In the genomic region with DNA sequence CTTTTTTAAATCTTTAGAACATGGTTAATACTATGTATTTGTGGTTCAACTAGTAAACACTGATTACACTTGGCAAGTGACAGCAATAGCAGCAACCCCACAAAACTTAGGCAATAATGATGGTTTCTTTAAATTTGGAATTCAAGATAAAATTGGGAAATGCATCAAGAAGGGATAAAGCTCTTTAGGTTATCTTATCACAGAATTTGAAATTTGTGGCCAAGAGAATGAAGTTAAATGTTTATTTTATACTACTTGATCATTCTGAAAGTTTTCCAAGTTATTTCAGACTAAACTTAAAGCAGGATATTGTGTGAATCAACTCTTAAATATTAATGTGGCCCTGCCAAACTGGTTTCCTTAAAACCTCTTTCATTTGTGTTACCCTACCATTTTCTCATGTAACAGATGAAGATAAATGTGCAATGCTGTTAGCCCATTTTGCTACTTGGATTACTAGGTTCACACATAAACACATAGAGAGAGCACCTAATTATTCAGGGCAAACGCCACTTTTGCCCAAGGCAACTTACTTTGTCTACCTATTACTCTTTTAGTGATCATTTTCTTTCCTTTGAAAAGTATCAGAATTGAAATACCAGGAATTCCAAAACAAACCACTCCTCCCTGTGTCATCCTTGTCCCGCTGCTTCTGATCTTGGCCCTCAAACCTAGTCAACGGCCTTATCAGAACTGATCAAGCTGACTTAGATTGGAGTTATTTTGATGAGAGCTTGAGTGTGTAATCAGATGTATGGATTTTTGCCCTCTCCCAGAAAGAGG, we compare ENCODE assay signal across 12 cellular contexts.
DNase-seq lines count a peak whose midpoint lies in the region; ATAC-seq and TF ChIP-seq lines count a peak whose summit lies in the region.
"Had no signal": no experiment of that assay in that cellular context is flagged by ENCODE, and none has a peak within 500 bp of the region (broad histone marks: within the 10 kb centered on the region; RNA-seq: fewer than 3 reads in every experiment).

No MANE protein-coding gene starts in this region.

- intact Hi-C loops in aorta (cut with DNase I) = no loop called here

- no peaks in the 10 kb centered on the region for H3K79me2 ChIP-seq in SK-N-SH (ENCODE audit: insufficient read depth)
- H3K79me2 ChIP-seq in trophoblast cell (ENCODE audit: control insufficient read depth, insufficient read depth, low read length, poor library complexity) = no peaks in the 10 kb centered on the region

- H3K36me3 ChIP-seq in SK-N-SH (replicated peaks in 1 of 2; ENCODE audit: control insufficient read depth in 1 of 2, insufficient read depth in 2 of 2, low read length in 1 of 2) = no peaks in the 10 kb centered on the region
- H3K36me3 ChIP-seq in trophoblast cell (ENCODE audit: control insufficient read depth in 1 of 2, insufficient read depth in 2 of 2, low read length in 2 of 2) = no peaks in the 10 kb centered on the region
- H3K36me3 ChIP-seq in aorta (ENCODE audit: control insufficient read depth in 1 of 2, insufficient read depth in 2 of 2, low read length in 1 of 2) = no peaks in the 10 kb centered on the region

- H3K4ac ChIP-seq in trophoblast cell (ENCODE audit: low read depth, low read length) = no peak overlapping the region

- no peak for TF ChIP-seq CTCF in SK-N-SH (IDR thresholded peaks at IDR 0.05)

- WGBS in SK-N-SH (ENCODE audit: low lambda C conversion rate) = 40% methylated on average over 3 of the region's 3 CpGs
- no CpG with 5 or more reads among the region's 3 CpGs for WGBS in trophoblast cell (ENCODE audit: extremely low coverage, insufficient coverage, insufficient read length)
- WGBS in aorta, 2 donors = 29 to 51% methylated on average over 3 of the region's 3 CpGs

- H3K4me2 ChIP-seq in SK-N-SH (peak overlapping the region; percentile 38), trophoblast cell (ENCODE audit: low read length) (no peak overlapping the region)

- H2BK120ac ChIP-seq in trophoblast cell (ENCODE audit: insufficient read depth, low read length, poor library complexity) = no peak overlapping the region

- H3K9me3 ChIP-seq in SK-N-SH (no peaks in the 10 kb centered on the region), trophoblast cell (ENCODE audit: insufficient read depth, low read depth, low read length) (no peaks in the 10 kb centered on the region), aorta (ENCODE audit: control insufficient read depth, low read length) (no peaks in the 10 kb centered on the region)

- H3K4me3 ChIP-seq in SK-N-SH (ENCODE audit: low read depth in 2 of 2, low read length in 1 of 2) (no peak overlapping the region), trophoblast cell (ENCODE audit: low read depth, low read length) (no peak overlapping the region), aorta (ENCODE audit: low read length in 2 of 2) (no peak overlapping the region)
- H3K4me3 ChIP-seq: lung had no signal

- H3K14ac ChIP-seq in trophoblast cell (ENCODE audit: low read length) = no peak overlapping the region

- no peak overlapping the region for H4K91ac ChIP-seq in trophoblast cell (ENCODE audit: low read depth, low read length)

- H2BK12ac ChIP-seq in trophoblast cell (ENCODE audit: low read length) = no peak overlapping the region

- no peak overlapping the region for H3K18ac ChIP-seq in trophoblast cell (ENCODE audit: low read length)

- H3K27me3 ChIP-seq in SK-N-SH (ENCODE audit: insufficient read depth) = no peaks in the 10 kb centered on the region
- no peaks in the 10 kb centered on the region for H3K27me3 ChIP-seq in trophoblast cell (ENCODE audit: insufficient read depth, low read length)
- no peaks in the 10 kb centered on the region for H3K27me3 ChIP-seq in aorta (ENCODE audit: control insufficient read depth in 1 of 2, insufficient read depth in 2 of 2, low read length in 1 of 2)

- H3K4me1 ChIP-seq in SK-N-SH (ENCODE audit: control insufficient read depth in 1 of 2, insufficient read depth in 2 of 2, low read depth in 1 of 2, low read length in 1 of 2) (peaks cover 0 to 40% of the 10 kb centered on the region in 2 experiments; a peak in 3 of 4 replicates), trophoblast cell (ENCODE audit: control insufficient read depth in 1 of 2, insufficient read depth in 2 of 2, low read length in 2 of 2) (peaks cover 3 to 8% of the 10 kb centered on the region in 2 experiments), aorta (ENCODE audit: control insufficient read depth in 1 of 2, insufficient read depth in 2 of 2, low read length in 2 of 2) (peaks cover 4 to 9% of the 10 kb centered on the region in 2 donors)

- H3K9me2 ChIP-seq in SK-N-SH = no peaks in the 10 kb centered on the region

- peaks cover 3% of the 10 kb centered on the region for H3K79me1 ChIP-seq in trophoblast cell (ENCODE audit: low read length)

- H4K12ac ChIP-seq in trophoblast cell (ENCODE audit: low read depth, low read length) = no peak overlapping the region

- no peak for ATAC-seq in aorta (ENCODE audit: low FRiP score)
- ATAC-seq: CD8-positive, alpha-beta T cell had no signal

- H2AFZ ChIP-seq in SK-N-SH (ENCODE audit: low read depth) (peak overlapping the region; percentile 67; the same call in 1 of the 2 replicates), trophoblast cell (ENCODE audit: insufficient read depth, low read length, poor library complexity) (no peak overlapping the region)

- no peak overlapping the region for H2BK5ac ChIP-seq in trophoblast cell (ENCODE audit: low read depth, low read length, poor library complexity)

- H3F3A ChIP-seq in SK-N-SH (replicated peaks; ENCODE audit: insufficient read depth) = peaks cover 33% of the 10 kb centered on the region

- H3K27ac ChIP-seq in SK-N-SH (ENCODE audit: low read depth in 2 of 2, low read length in 1 of 2) (peak overlapping the region; percentile 14 to 93; a peak in 3 of 4 replicates), trophoblast cell (ENCODE audit: low read depth, low read length) (peak overlapping the region; percentile 41), aorta (ENCODE audit: low read depth in 1 of 2, low read length in 2 of 2) (no peak overlapping the region)

- no peaks in the 10 kb centered on the region for H4K20me1 ChIP-seq in SK-N-SH (ENCODE audit: insufficient read depth)

- no peak for TF ChIP-seq RAD21 in SK-N-SH (IDR thresholded peaks at IDR 0.05; ENCODE audit: low read length)

- H3K9ac ChIP-seq in SK-N-SH (peak overlapping the region; percentile 44; the same call in 1 of the 2 replicates), trophoblast cell (ENCODE audit: low read length) (no peak overlapping the region)

- TF ChIP-seq EP300 in SK-N-SH (IDR thresholded peaks at IDR 0.05; ENCODE audit: borderline replicate concordance in 1 of 2, low read depth in 1 of 2, low read length in 1 of 2) = peak in 1 of 2 experiments; percentile 32; a peak in 1 of 4 replicates

- H3K23ac ChIP-seq in trophoblast cell (ENCODE audit: low read length) = no peak overlapping the region

- POLR2A ChIA-PET in SK-N-SH (lab: Yijun Ruan, JAX) = no interaction called here

- DNase-seq in H4 (ENCODE audit: low spot score) (peak; percentile 33), SK-N-SH (no peak), fibroblast of gingiva (ENCODE audit: low read depth) (peak; percentile 53), trophoblast cell (peak; percentile 40 to 75), aorta (no peak), SK-N-DZ (ENCODE audit: low spot score) (no peak), COLO829 (ENCODE audit: low spot score) (no peak), GOT3 (lab: John Stamatoyannopoulos, UW) (no peak)
- DNase-seq: activated CD8-positive, alpha-beta memory T cell treated with anti-CD3 and anti-CD28 coated beads, Interleukin-2, amount 50 U/mL, for 48 hours; CD8-positive, alpha-beta T cell; NCI-H1092 treated with DMSO at 0.1 percent for 48 hours had no signal

- H4K8ac ChIP-seq in trophoblast cell (ENCODE audit: low read depth, low read length) = no peak overlapping the region

- H2AK5ac ChIP-seq in trophoblast cell (ENCODE audit: low read length) = no peak overlapping the region

- CTCF ChIA-PET in SK-N-SH (lab: Yijun Ruan, JAX) = interaction anchor here (2.1 kb wide), 1 partner anchor 9 kb away, joined by 8 read pairs; no protein-coding TSS in a partner anchor

TF ChIP-seq in SK-N-SH, 30 proteins besides CTCF, POLR2A, EP300 and RAD21 (continues in another document):
- TF ChIP-seq, protein P1, sequence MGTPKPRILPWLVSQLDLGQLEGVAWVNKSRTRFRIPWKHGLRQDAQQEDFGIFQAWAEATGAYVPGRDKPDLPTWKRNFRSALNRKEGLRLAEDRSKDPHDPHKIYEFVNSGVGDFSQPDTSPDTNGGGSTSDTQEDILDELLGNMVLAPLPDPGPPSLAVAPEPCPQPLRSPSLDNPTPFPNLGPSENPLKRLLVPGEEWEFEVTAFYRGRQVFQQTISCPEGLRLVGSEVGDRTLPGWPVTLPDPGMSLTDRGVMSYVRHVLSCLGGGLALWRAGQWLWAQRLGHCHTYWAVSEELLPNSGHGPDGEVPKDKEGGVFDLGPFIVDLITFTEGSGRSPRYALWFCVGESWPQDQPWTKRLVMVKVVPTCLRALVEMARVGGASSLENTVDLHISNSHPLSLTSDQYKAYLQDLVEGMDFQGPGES (IDR thresholded peaks at IDR 0.05; ENCODE audit: low read depth, low read length) = no peak
- TF ChIP-seq RXRA (IDR thresholded peaks at IDR 0.05; ENCODE audit: borderline replicate concordance, low read depth) (0 out of 2 replicates have a peak, but pooled peaks have one; percentile 26), FOSL2 (IDR thresholded peaks at IDR 0.05; ENCODE audit: borderline replicate concordance, low read depth) (peak; percentile 44; the same call in 1 of the 2 replicates), POLR2AphosphoS5 (IDR thresholded peaks at IDR 0.05; ENCODE audit: low read depth, low read length) (no peak), MEF2A (IDR thresholded peaks at IDR 0.05; ENCODE audit: borderline replicate concordance, low read depth) (peak; percentile 10; the same call in 1 of the 2 replicates), FOXJ3 (CRISPR knock-in tag; IDR thresholded peaks at IDR 0.05) (no peak), SMC3 (IDR thresholded peaks at IDR 0.05; ENCODE audit: low read depth, low read length) (no peak), CHD2 (IDR thresholded peaks at IDR 0.05; ENCODE audit: low read length, partially characterized antibody) (no peak), NRF1 (IDR thresholded peaks at IDR 0.05; ENCODE audit: low read depth, low read length) (no peak), YY1 (IDR thresholded peaks at IDR 0.05; ENCODE audit: low read depth) (no peak), TEAD4 (IDR thresholded peaks at IDR 0.05; ENCODE audit: borderline replicate concordance, insufficient read depth) (peak; percentile 49; the same call in 1 of the 2 replicates), NFIC (IDR thresholded peaks at IDR 0.05; ENCODE audit: borderline replicate concordance) (no peak)
- TF ChIP-seq, protein P2, sequence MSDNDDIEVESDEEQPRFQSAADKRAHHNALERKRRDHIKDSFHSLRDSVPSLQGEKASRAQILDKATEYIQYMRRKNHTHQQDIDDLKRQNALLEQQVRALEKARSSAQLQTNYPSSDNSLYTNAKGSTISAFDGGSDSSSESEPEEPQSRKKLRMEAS (IDR thresholded peaks at IDR 0.05; ENCODE audit: low read depth) = no peak

Comparison
In these comparisons a context has a peak if more than half of its experiments do, and no peak if none do; other contexts are left out.
1. DNase-seq: peak in H4 (single experiment), fibroblast of gingiva (single experiment) and trophoblast cell (2 of 2); none in SK-N-SH (single experiment), aorta (0 of 2), SK-N-DZ (single experiment), COLO829 (single experiment) and GOT3 (single experiment).
2. H3K27ac ChIP-seq: peak in SK-N-SH (2 of 2) and trophoblast cell (single experiment); none in aorta (0 of 2).